21 cellular contexts compared by ENCODE assay signal in the genomic region with DNA sequence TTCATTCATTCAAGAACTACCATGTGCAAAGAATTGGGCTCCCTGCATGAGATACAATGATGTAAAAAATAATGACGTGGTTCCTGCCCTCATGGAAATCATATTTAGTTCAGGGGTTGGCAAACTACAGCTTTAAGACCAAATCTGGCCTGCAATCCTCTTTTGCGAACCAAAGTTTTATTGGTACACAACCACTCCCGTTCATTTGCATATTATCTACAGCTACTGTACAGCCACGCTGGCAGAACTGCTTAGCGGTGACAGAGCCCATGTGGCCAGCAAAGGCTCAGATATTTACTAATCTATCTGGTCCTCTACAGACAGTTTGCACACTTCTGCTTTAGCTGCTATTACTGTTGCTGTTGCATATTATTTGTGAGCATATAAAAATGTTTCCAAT.
DNase-seq lines count a peak whose midpoint lies in the region; ATAC-seq and TF ChIP-seq lines count a peak whose summit lies in the region.
"Had no signal": no experiment of that assay in that cellular context is flagged by ENCODE, and none has a peak within 500 bp of the region (broad histone marks: within the 10 kb centered on the region; RNA-seq: fewer than 3 reads in every experiment).

No MANE protein-coding gene starts in this region.

- H3K4me3 Mint-ChIP-seq in effector memory CD8-positive, alpha-beta T cell, result no peak overlapping the region
- H3K4me3 Mint-ChIP-seq: activated T-cell treated with anti-CD3 and anti-CD28 coated beads, Interleukin-2, amount 50 U/mL, for 4 hours had no signal

- no peak for TF ChIP-seq POLR2A in sigmoid colon (IDR thresholded peaks at IDR 0.05)

- H3K36me3 ChIP-seq in sigmoid colon (no peaks in the 10 kb centered on the region), brain microvascular endothelial cell (replicated peaks) (no peaks in the 10 kb centered on the region)
- H3K36me3 ChIP-seq: right atrium auricular region, uterus had no signal

- peak overlapping the region; percentile 33 to 84 for H3K27ac Mint-ChIP-seq in effector memory CD8-positive, alpha-beta T cell

- CTCF ChIA-PET in GM10248 (lab: Yijun Ruan, JAX), result interaction anchor here (0.9 to 3.8 kb wide), 9 partner anchors 8 to 166 kb away, joined by 3 to 14 read pairs (median 3); no protein-coding TSS in a partner anchor

- H3K4me3 ChIP-seq in HL-60 (replicated peaks; ENCODE audit: insufficient read depth, low read length), result no peak overlapping the region
- H3K4me3 ChIP-seq in sigmoid colon, result no peak overlapping the region
- no peak overlapping the region for H3K4me3 ChIP-seq in brain microvascular endothelial cell (ENCODE audit: low read depth, low read length)
- H3K4me3 ChIP-seq: right atrium auricular region, SK-N-MC, uterus had no signal

- no peaks in the 10 kb centered on the region for H3K27me3 Mint-ChIP-seq in effector memory CD8-positive, alpha-beta T cell
- H3K27me3 Mint-ChIP-seq: CD4-positive, alpha-beta memory T cell; naive thymus-derived CD8-positive, alpha-beta T cell had no signal

- WGBS in sigmoid colon, 2 donors, result 13 to 50% methylated on average over 5 of the region's 5 CpGs

- POLR2A ChIA-PET in GM10248 (lab: Yijun Ruan, JAX), result no interaction called here

- TF ChIP-seq CTCF in HL-60 (IDR thresholded peaks at IDR 0.05; ENCODE audit: insufficient read depth, low read length) (no peak), sigmoid colon (IDR thresholded peaks at IDR 0.05) (no peak), GM10248 (IDR thresholded peaks at IDR 0.05; ENCODE audit: control extremely low read depth, extremely low read depth, low read depth, missing control alignments) (no peak), brain microvascular endothelial cell (IDR thresholded peaks at IDR 0.05; ENCODE audit: low read depth, low read length, missing control alignments) (no peak)

- peaks cover 3% of the 10 kb centered on the region for H3K36me3 Mint-ChIP-seq in effector memory CD8-positive, alpha-beta T cell (ENCODE audit: insufficient read depth)

- H3K9me3 Mint-ChIP-seq in effector memory CD8-positive, alpha-beta T cell, result no peaks in the 10 kb centered on the region
- H3K9me3 Mint-ChIP-seq: activated T-cell treated with anti-CD3 and anti-CD28 coated beads, Interleukin-2, amount 50 U/mL, for 4 hours; CD4-positive, alpha-beta memory T cell; naive thymus-derived CD8-positive, alpha-beta T cell had no signal

- peaks cover 0 to 73% (median 58%) of the 10 kb centered on the region in 4 donors for H3K4me1 ChIP-seq in sigmoid colon

- intact Hi-C loops in sigmoid colon (cut with DNase I), result no loop called here

- no peaks in the 10 kb centered on the region for H3K9me3 ChIP-seq in sigmoid colon
- H3K9me3 ChIP-seq: right atrium auricular region, uterus had no signal

- in situ Hi-C loops in brain microvascular endothelial cell (cut with HindIII; ENCODE audit: low pct_ligation_motif_present, low sequenced_read_pairs), result no loop called here

- H3K27me3 ChIP-seq in HL-60 (ENCODE audit: insufficient read depth, poor library complexity, severe bottlenecking), result no peaks in the 10 kb centered on the region
- no peaks in the 10 kb centered on the region for H3K27me3 ChIP-seq in sigmoid colon
- no peaks in the 10 kb centered on the region for H3K27me3 ChIP-seq in brain microvascular endothelial cell (replicated peaks)
- H3K27me3 ChIP-seq: right atrium auricular region, uterus had no signal

- H3K4me1 Mint-ChIP-seq in effector memory CD8-positive, alpha-beta T cell (ENCODE audit: low read depth in 2 of 2), result peaks cover 21 to 33% of the 10 kb centered on the region in 2 donors

- peak; percentile 39 to 61 for DNase-seq in HL-60 (ENCODE audit: low read depth in 1 of 2, low spot score in 1 of 2)
- DNase-seq in NOMO-1 treated with DMSO at 0.1 percent for 48 hours (lab: John Stamatoyannopoulos, UW; ENCODE audit: unreplicated experiment), result peak; percentile 39
- DNase-seq in effector memory CD8-positive, alpha-beta T cell, result no peak
- no peak for DNase-seq in sigmoid colon
- no peak for DNase-seq in GM10248 (ENCODE audit: extremely low spot score)
- DNase-seq in brain microvascular endothelial cell, result no peak
- DNase-seq in D341Med (ENCODE audit: low spot score), result no peak
- DNase-seq: activated CD4-positive, alpha-beta T cell treated with anti-CD3 and anti-CD28 coated beads for 1 hour; activated T-cell treated with anti-CD3 and anti-CD28 coated beads, Interleukin-2, amount 50 U/mL, for 4 hours; CD4-positive, alpha-beta memory T cell; GOT3; hypothalamus; left cardiac atrium; naive thymus-derived CD8-positive, alpha-beta T cell; NCI-H146; NCI-H748 treated with DMSO at 0.1 percent for 48 hours; stimulated activated CD4-positive, alpha-beta T cell treated with anti-CD3 and anti-CD28 coated beads, Interleukin-4, amount 100 ng/mL, for 24 hours; uterus had no signal

- no peak for TF ChIP-seq EP300 in sigmoid colon (IDR thresholded peaks at IDR 0.05)

- H3K27ac ChIP-seq in HL-60 (replicated peaks) (peak overlapping the region; percentile 50), sigmoid colon (peak overlapping the region in 3 of 4 donors; percentile 95 to 97 (median 96)), brain microvascular endothelial cell (no peak overlapping the region)
- H3K27ac ChIP-seq: right atrium auricular region, SK-N-MC, uterus had no signal

- no peak for ATAC-seq in effector memory CD8-positive, alpha-beta T cell (replicated peaks)
- ATAC-seq: activated T-cell treated with anti-CD3 and anti-CD28 coated beads, Interleukin-2, amount 50 U/mL, for 4 hours; esophagus mucosa; naive thymus-derived CD8-positive, alpha-beta T cell had no signal

Comparison
In these comparisons a context has a peak if more than half of its experiments do, and no peak if none do; other contexts are left out.
1. DNase-seq: peak in HL-60 (2 of 2) and NOMO-1 treated with DMSO at 0.1 percent for 48 hours (single experiment); none in effector memory CD8-positive, alpha-beta T cell (0 of 3), sigmoid colon (single experiment), GM10248 (single experiment), brain microvascular endothelial cell (single experiment) and D341Med (single experiment).